28 cellular contexts compared by ENCODE assay signal in the genomic region with DNA sequence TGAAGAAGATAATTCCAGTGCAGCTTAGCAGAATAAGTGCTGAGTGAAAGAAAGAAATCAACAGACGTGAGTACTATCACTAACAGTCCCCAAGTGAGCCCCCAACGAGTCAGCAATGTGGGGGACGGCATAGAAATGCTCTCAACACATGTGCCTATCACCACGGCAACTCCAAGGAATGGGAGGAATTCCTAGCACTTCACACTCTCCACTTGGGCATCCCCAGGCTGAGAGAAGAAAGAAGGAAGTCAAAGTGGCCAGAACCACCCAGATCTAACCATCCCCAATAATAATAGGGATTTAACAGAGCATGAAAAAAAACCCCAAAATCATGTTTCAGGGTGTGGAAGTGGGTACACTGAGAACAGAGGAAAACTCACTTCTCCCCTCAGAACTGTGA. TPM values are rescaled to one million over a fixed set of nuclear protein-coding genes. Genes with fewer than 3 reads are reported as not detected.
DNase-seq lines count a peak whose midpoint lies in the region; ATAC-seq, FAIRE-seq and TF ChIP-seq lines count a peak whose summit lies in the region.
"Had no signal": no experiment of that assay in that cellular context is flagged by ENCODE, and none has a peak within 500 bp of the region (broad histone marks: within the 10 kb centered on the region; RNA-seq: fewer than 3 reads in every experiment).

No MANE protein-coding gene starts in this region.

- H2BK120ac ChIP-seq in H1 (replicated peaks; ENCODE audit: low read depth, low read length): no peak overlapping the region
- H2BK120ac ChIP-seq in mesendoderm (ENCODE audit: low read depth, low read length): no peak overlapping the region

- no peak overlapping the region for H3K56ac ChIP-seq in H1 (replicated peaks; ENCODE audit: insufficient read length, low read depth, low read length)
- no peak overlapping the region for H3K56ac ChIP-seq in mesendoderm (ENCODE audit: low read length)

- H3K79me1 ChIP-seq in H1 (ENCODE audit: low read depth, low read length): no peaks in the 10 kb centered on the region
- no peaks in the 10 kb centered on the region for H3K79me1 ChIP-seq in mesendoderm (ENCODE audit: low read length)

- no peak overlapping the region for H4K91ac ChIP-seq in H1 (replicated peaks; ENCODE audit: insufficient read length, low read length)

- no peaks in the 10 kb centered on the region for H3K9me3 ChIP-seq in mammary epithelial cell (replicated peaks; ENCODE audit: insufficient read depth, low read length)
- H3K9me3 ChIP-seq in H1 (ENCODE audit: insufficient read depth in 2 of 2, low read depth in 1 of 2, low read length in 1 of 2): no peaks in the 10 kb centered on the region

- no peak for TF ChIP-seq RAD21 in H1 (IDR thresholded peaks at IDR 0.05 in 1 of 2, conservative IDR thresholded peaks at IDR 0.05 in 1 of 2; ENCODE audit: low read depth in 2 of 2, low read length in 2 of 2)

- H4K8ac ChIP-seq in H1 (ENCODE audit: extremely low read depth, insufficient read depth, low read length) (no peak overlapping the region), mesendoderm (ENCODE audit: low read depth, low read length) (no peak overlapping the region)

- H3K4me3 ChIP-seq in mammary epithelial cell (replicated peaks in 1 of 3; ENCODE audit: insufficient read depth in 1 of 3, low read depth in 2 of 3, low read length in 3 of 3) (no peak overlapping the region), H1 (ENCODE audit: extremely low read depth in 1 of 4, insufficient read depth in 2 of 4, low read depth in 3 of 4, low read length in 4 of 4) (no peak overlapping the region), mesendoderm (ENCODE audit: low read length) (no peak overlapping the region)

- in situ Hi-C loops in mammary epithelial cell (cut with MboI; ENCODE audit: low sequenced_read_pairs in 2 of 2) (no loop called here), ACHN (cut with HindIII; ENCODE audit: low pct_ligation_motif_present, low pct_unique_long_range_greater_than_20kb, low sequenced_read_pairs) (no loop called here)

- peak overlapping the region; percentile 89; the same call in 1 of the 2 replicates for H2BK12ac ChIP-seq in H1 (ENCODE audit: low read depth, low read length)

- intact Hi-C loops in mammary epithelial cell (cut with micrococcal nuclease): no loop called here
- intact Hi-C loops in MCF 10A (cut with micrococcal nuclease): no loop called here

- no peak overlapping the region for H2BK20ac ChIP-seq in H1 (ENCODE audit: low read length)

- POLR2A ChIA-PET in MCF 10A (lab: Yijun Ruan, JAX) (no interaction called here), H1 (lab: Charles Lee; ENCODE audit: partially characterized antibody) (no interaction called here)

- peaks cover 6% of the 10 kb centered on the region for H3K4me1 Mint-ChIP-seq in MCF 10A (ENCODE audit: insufficient read depth, unreplicated experiment)

- H2AFZ ChIP-seq in mammary epithelial cell (ENCODE audit: low read depth, low read length) (peak overlapping the region; percentile 63), H1 (ENCODE audit: low read length) (no peak overlapping the region)

- no peak overlapping the region for H2AK5ac ChIP-seq in H1 (ENCODE audit: low read depth, low read length)
- no peak overlapping the region for H2AK5ac ChIP-seq in mesendoderm (ENCODE audit: low read length)

- no peak overlapping the region for H3K14ac ChIP-seq in H1 (ENCODE audit: insufficient read length)

- H3K9me3 Mint-ChIP-seq in MCF 10A (ENCODE audit: unreplicated experiment): no peaks in the 10 kb centered on the region

- no peak for TF ChIP-seq POLR2A in H1 (IDR thresholded peaks at IDR 0.05; ENCODE audit: control extremely low read depth in 1 of 2, low read depth in 2 of 2, low read length in 2 of 2)

- no peaks in the 10 kb centered on the region for H3K23me2 ChIP-seq in H1 (ENCODE audit: low read depth, low read length)

- H2BK5ac ChIP-seq in H1 (ENCODE audit: low read depth, low read length) (no peak overlapping the region), mesendoderm (ENCODE audit: low read length) (no peak overlapping the region)

- CTCF ChIA-PET in mammary epithelial cell (lab: Charles Lee; ENCODE audit: low non-redundant PET) (no interaction called here), MCF 10A (lab: Yijun Ruan, JAX) (interaction anchor here (1.6 kb wide), 1 partner anchor 27 kb away, joined by 3 read pairs; no protein-coding TSS in a partner anchor), H1 (lab: Charles Lee; ENCODE audit: partially characterized antibody) (interaction anchor here (0.7 to 1.0 kb wide), 2 partner anchors 27 to 29 kb away, joined by 3 read pairs; a partner anchor contains a TSS)

- H3K79me2 ChIP-seq in mammary epithelial cell (ENCODE audit: insufficient read depth, low read length) (no peaks in the 10 kb centered on the region), H1 (ENCODE audit: control insufficient read depth in 1 of 2, insufficient read depth in 2 of 2, low read length in 2 of 2) (no peaks in the 10 kb centered on the region), mesendoderm (ENCODE audit: control insufficient read depth, insufficient read depth, low read length) (no peaks in the 10 kb centered on the region)

- DNase-seq in mammary epithelial cell: no peak
- DNase-seq in MCF 10A (ENCODE audit: unreplicated experiment): no peak
- DNase-seq in H1 (ENCODE audit: low read depth in 1 of 2, low spot score in 2 of 2): peak in 1 of 2 experiments; percentile 5
- DNase-seq in mesendoderm: peak; percentile 93
- no peak for DNase-seq in occipital lobe (lab: John Stamatoyannopoulos, UW)
- DNase-seq in ACHN: no peak
- DNase-seq: 8988T, Calu3, DND-41, IMR-90, KG1, MM.1S, NCI-H1048, NCI-H1417, NCI-H1694, NCI-H2029 treated with DMSO at 0.1 percent for 48 hours, NCI-H2171, NCI-H345, NCI-H524, NCI-H748 treated with DMSO at 0.1 percent for 48 hours, PC-3, Right ventricle myocardium superior, RPMI8226 had no signal

- H3K27me3 Mint-ChIP-seq in MCF 10A (ENCODE audit: insufficient read depth, unreplicated experiment): no peaks in the 10 kb centered on the region

- H3K9ac ChIP-seq in mammary epithelial cell (ENCODE audit: insufficient read depth, low read length): no peak overlapping the region
- no peak overlapping the region for H3K9ac ChIP-seq in H1 (replicated peaks in 1 of 4; ENCODE audit: extremely low read depth in 1 of 4, low read depth in 3 of 4, low read length in 3 of 4)
- no peak overlapping the region for H3K9ac ChIP-seq in mesendoderm (ENCODE audit: low read length)

- no peak overlapping the region for H3K27ac Mint-ChIP-seq in MCF 10A (ENCODE audit: low read depth, unreplicated experiment)

- 19% methylated on average over 3 of the region's 4 CpGs for WGBS in mammary epithelial cell (ENCODE audit: low coverage, missing lambda C conversion rate)
- WGBS in H1 (ENCODE audit: extremely low coverage in 1 of 2, insufficient coverage in 1 of 2, insufficient read length in 1 of 2, insufficient replicate concordance in 2 of 2, low coverage in 1 of 2, low lambda C conversion rate in 2 of 2, missing lambda C conversion rate in 1 of 2), 2 experiments: 35% methylated on average over 4 of the region's 4 CpGs; no CpG with 5 or more reads in 1 of the 2 experiments
- no CpG with 5 or more reads among the region's 4 CpGs for WGBS in mesendoderm (ENCODE audit: extremely low coverage, insufficient coverage, low lambda C conversion rate)

- H3K4me1 ChIP-seq in mammary epithelial cell (ENCODE audit: insufficient read depth, low read length) (peaks cover 23% of the 10 kb centered on the region), H1 (replicated peaks in 1 of 4; ENCODE audit: control insufficient read depth in 3 of 4, insufficient read depth in 4 of 4, low read length in 3 of 4) (no peaks in the 10 kb centered on the region), mesendoderm (ENCODE audit: control insufficient read depth, low read depth, low read length) (peaks cover 4% of the 10 kb centered on the region)

- ATAC-seq in HG02798 (IDR thresholded peaks at IDR 0.05; ENCODE audit: poor library complexity, unreplicated experiment): no peak
- ATAC-seq: PC-3 had no signal

- H3K36me3 ChIP-seq in mammary epithelial cell (ENCODE audit: insufficient read depth, low read length): no peaks in the 10 kb centered on the region
- H3K36me3 ChIP-seq in H1 (ENCODE audit: control insufficient read depth in 2 of 4, insufficient read depth in 4 of 4, low read length in 3 of 4): no peaks in the 10 kb centered on the region
- no peaks in the 10 kb centered on the region for H3K36me3 ChIP-seq in mesendoderm (ENCODE audit: control insufficient read depth, insufficient read depth, low read length)

- no peaks in the 10 kb centered on the region for H4K20me1 ChIP-seq in mammary epithelial cell (ENCODE audit: insufficient read depth, low read length)
- no peaks in the 10 kb centered on the region for H4K20me1 ChIP-seq in H1 (replicated peaks in 1 of 2; ENCODE audit: control insufficient read depth in 1 of 2, insufficient read depth in 2 of 2, low read length in 2 of 2)

- TF ChIP-seq CTCF in mammary epithelial cell (conservative IDR thresholded peaks at IDR 0.05 in 1 of 2, IDR thresholded peaks at IDR 0.05 in 1 of 2; ENCODE audit: extremely low read depth in 1 of 2, insufficient read depth in 1 of 2, low read depth in 1 of 2, low read length in 2 of 2) (no peak), MCF 10A (IDR thresholded peaks at IDR 0.05; ENCODE audit: unreplicated experiment) (no peak), H1 (IDR thresholded peaks at IDR 0.05; ENCODE audit: control extremely low read depth in 1 of 3, insufficient read depth in 1 of 3, low read depth in 1 of 3, low read length in 3 of 3) (no peak)

- no peak for TF ChIP-seq EP300 in H1 (IDR thresholded peaks at IDR 0.05; ENCODE audit: borderline replicate concordance in 1 of 2, low read depth in 2 of 2, low read length in 2 of 2)

- FAIRE-seq in H1 (lab: Jason Lieb, UNC): peak; percentile 92
- FAIRE-seq: GM19239, H54 had no signal

- H2BK15ac ChIP-seq in H1 (ENCODE audit: low read length) (no peak overlapping the region), mesendoderm (replicated peaks; ENCODE audit: low read depth) (no peak overlapping the region)

- H3K23ac ChIP-seq in H1 (ENCODE audit: insufficient read length) (no peak overlapping the region), mesendoderm (ENCODE audit: low read length) (no peak overlapping the region)

- BruUV-seq in mammary epithelial cell (replicated peaks; lab: Mats Ljungman, UMichigan) (no TSS peak), MCF 10A (replicated peaks; lab: Mats Ljungman, UMichigan) (no TSS peak)

- no peaks in the 10 kb centered on the region for H3K27me3 ChIP-seq in mammary epithelial cell (ENCODE audit: insufficient read depth, low read length)
- peaks cover 2 to 16% (median 7%) of the 10 kb centered on the region in 4 experiments for H3K27me3 ChIP-seq in H1 (replicated peaks in 1 of 4; ENCODE audit: control insufficient read depth in 3 of 4, extremely low read depth in 1 of 4, insufficient read depth in 3 of 4, low read length in 3 of 4)
- no peaks in the 10 kb centered on the region for H3K27me3 ChIP-seq in mesendoderm (ENCODE audit: insufficient read depth, low read length, poor library complexity)

- H3K18ac ChIP-seq in H1 (ENCODE audit: extremely low read depth, low read length) (no peak overlapping the region), mesendoderm (ENCODE audit: low read length) (no peak overlapping the region)

- H3K27ac ChIP-seq in mammary epithelial cell (ENCODE audit: insufficient read depth, low read depth, low read length): no peak overlapping the region
- H3K27ac ChIP-seq in H1 (ENCODE audit: low read depth, low read length): no peak overlapping the region
- no peak overlapping the region for H3K27ac ChIP-seq in mesendoderm (ENCODE audit: low read depth, low read length)

- no peak overlapping the region for H3K4ac ChIP-seq in H1 (replicated peaks; ENCODE audit: insufficient read length, low read depth, low read length)
- H3K4ac ChIP-seq in mesendoderm (ENCODE audit: low read depth, low read length): no peak overlapping the region

- no peak overlapping the region for H4K5ac ChIP-seq in H1 (ENCODE audit: insufficient read length, low read depth, low read length)
- no peak overlapping the region for H4K5ac ChIP-seq in mesendoderm (ENCODE audit: low read length)

- H3K4me2 ChIP-seq in mammary epithelial cell (ENCODE audit: insufficient read depth, low read depth, low read length): no peak overlapping the region
- H3K4me2 ChIP-seq in H1 (ENCODE audit: insufficient read depth in 1 of 2, low read depth in 2 of 2, low read length in 2 of 2): no peak overlapping the region
- no peak overlapping the region for H3K4me2 ChIP-seq in mesendoderm (ENCODE audit: low read length)

- dilution Hi-C loops in mammary epithelial cell (cut with HindIII; ENCODE audit: low sequenced_read_pairs): loop anchor here (25.0 kb wide), 1 partner anchor 123 kb away; no protein-coding TSS in a partner anchor

- no peak overlapping the region for H3K4me3 Mint-ChIP-seq in MCF 10A (ENCODE audit: unreplicated experiment)

- no peaks in the 10 kb centered on the region for H3K36me3 Mint-ChIP-seq in MCF 10A (ENCODE audit: insufficient read depth, unreplicated experiment)

RNA-seq across cellular contexts. Expression of a gene that starts 29.3 kb away (rescaled TPM):
- 1 to 10 TPM; 1.5 to 1.7 TPM for total RNA-seq in mammary epithelial cell
- polyA plus RNA-seq in mammary epithelial cell: 0.62 TPM
- polyA minus RNA-seq in mammary epithelial cell: not detected
- total RNA-seq in MCF 10A (2022): not detected in 2 replicates
- total RNA-seq in H1 (2021; fragmentation: NEBNext Ultra II Directional; extraction: Animal tissue kit (Norgen Biotek cat#: 25700)): 1.9 and 3.8 TPM in 2 replicates
- polyA plus RNA-seq in H1 (2011; rRNA removed): 0.82 TPM in 2 replicates
- polyA plus RNA-seq in H1 (2011; cell fraction: cytosol; rRNA removed): 1.2 TPM
- 1.9 TPM for polyA plus RNA-seq in H1 (2011; cell fraction: nucleus; rRNA removed)
- 2.8 to 4.3 TPM (median 3.3 TPM) in 4 replicates for polyA plus RNA-seq in H1 (2012, experiment 1 of 2)
- 1.4 TPM for polyA plus RNA-seq in H1 (2012, experiment 2 of 2)
- 1.3 TPM for polyA plus RNA-seq in H1 (2013, experiment 1 of 2)
- 0.85 TPM for polyA plus RNA-seq in H1 (2013, experiment 2 of 2)
- polyA minus RNA-seq in H1 (2011; rRNA and poly(A)+ RNA removed): 4.4 and 7.1 TPM in 2 replicates
- 0.88 TPM for polyA minus RNA-seq in H1 (2011; cell fraction: cytosol; rRNA and poly(A)+ RNA removed)
- 6.2 TPM for polyA minus RNA-seq in H1 (2011; cell fraction: nucleus; rRNA and poly(A)+ RNA removed)
- 1.00 TPM for polyA plus RNA-seq in mesendoderm (2013, experiment 1 of 2)
- 0.88 TPM for polyA plus RNA-seq in mesendoderm (2013, experiment 2 of 2)
- 3.4 TPM for total RNA-seq in occipital lobe
- total RNA-seq: IMR-90, PC-3, SK-MEL-5 had no signal
- polyA plus RNA-seq: BJ, IMR-90 had no signal
